ENCODE assay signal across 18 cellular contexts in genomic region chr14:87113286-87113685, GRCh38.
"Had no signal": no experiment of that assay in that cellular context is flagged by ENCODE, and none has a peak within 500 bp of the region (broad histone marks: within the 10 kb centered on the region; RNA-seq: fewer than 3 reads in every experiment).

No MANE protein-coding gene starts in this region.

- H3K4me1 Mint-ChIP-seq: activated naive CD8-positive, alpha-beta T cell treated with anti-CD3 and anti-CD28 coated beads, Interleukin-2, amount 10 ng/mL, durations not matched to agents 7 days and 5 days; central memory CD8-positive, alpha-beta T cell; stimulated activated effector memory CD8-positive, alpha-beta T cell treated with anti-CD3 and anti-CD28 coated beads, Interleukin-12 subunit alpha, Interleukin-12 subunit beta, amount 100 ng/mL, for 72 hours had no signal

- H3K4me3 Mint-ChIP-seq: activated naive CD8-positive, alpha-beta T cell treated with anti-CD3 and anti-CD28 coated beads, Interleukin-2, amount 10 ng/mL, durations not matched to agents 7 days and 5 days; central memory CD8-positive, alpha-beta T cell; stimulated activated effector memory CD8-positive, alpha-beta T cell treated with anti-CD3 and anti-CD28 coated beads, Interleukin-12 subunit alpha, Interleukin-12 subunit beta, amount 100 ng/mL, for 72 hours; T-helper 2 cell treated with Interferon-gamma antibody and Interleukin-4, amounts not matched to agents 5 μg/mL and 100 μg/mL, for 36 hours had no signal

- H3K36me3 Mint-ChIP-seq: activated naive CD8-positive, alpha-beta T cell treated with anti-CD3 and anti-CD28 coated beads, Interleukin-2, amount 10 ng/mL, durations not matched to agents 7 days and 5 days; stimulated activated effector memory CD8-positive, alpha-beta T cell treated with anti-CD3 and anti-CD28 coated beads, Interleukin-12 subunit alpha, Interleukin-12 subunit beta, amount 100 ng/mL, for 72 hours had no signal

- H3K4me1 ChIP-seq: heart left ventricle, pancreas had no signal

- H3K9me3 Mint-ChIP-seq: activated naive CD8-positive, alpha-beta T cell treated with anti-CD3 and anti-CD28 coated beads, Interleukin-2, amount 10 ng/mL, durations not matched to agents 7 days and 5 days had no signal

- H3K4me3 ChIP-seq: heart left ventricle, lung, pancreas, thoracic aorta had no signal

- H3K36me3 ChIP-seq: brain microvascular endothelial cell, heart left ventricle, pancreas, thoracic aorta had no signal

- H3K27me3 ChIP-seq: brain microvascular endothelial cell, heart left ventricle, pancreas had no signal

- H3K9me3 ChIP-seq: heart left ventricle, pancreas, thoracic aorta had no signal

- DNase-seq: activated naive CD4-positive, alpha-beta T cell; activated naive CD8-positive, alpha-beta T cell treated with anti-CD3 and anti-CD28 coated beads, Interleukin-2, amount 10 ng/mL, durations not matched to agents 7 days and 5 days; anterior cingulate cortex; brain microvascular endothelial cell; cortex of kidney; effector CD4-positive, alpha-beta T cell; foreskin melanocyte; heart left ventricle; midbrain; pancreas; stimulated activated CD4-positive, alpha-beta T cell treated with anti-CD3 and anti-CD28 coated beads, Interleukin-12 subunit alpha, Interleukin-12 subunit beta, amount 100 ng/mL, for 4 hours; stimulated activated CD4-positive, alpha-beta T cell treated with anti-CD3 and anti-CD28 coated beads, Interleukin-2, amount 100 ng/mL, for 24 hours had no signal

- H3K27me3 Mint-ChIP-seq: activated naive CD8-positive, alpha-beta T cell treated with anti-CD3 and anti-CD28 coated beads, Interleukin-2, amount 10 ng/mL, durations not matched to agents 7 days and 5 days; central memory CD8-positive, alpha-beta T cell had no signal

- H3K27ac Mint-ChIP-seq: activated naive CD8-positive, alpha-beta T cell treated with anti-CD3 and anti-CD28 coated beads, Interleukin-2, amount 10 ng/mL, durations not matched to agents 7 days and 5 days; stimulated activated effector memory CD8-positive, alpha-beta T cell treated with anti-CD3 and anti-CD28 coated beads, Interleukin-12 subunit alpha, Interleukin-12 subunit beta, amount 100 ng/mL, for 72 hours; T-helper 2 cell treated with Interferon-gamma antibody and Interleukin-4, amounts not matched to agents 5 μg/mL and 100 μg/mL, for 36 hours had no signal

- H3K27ac ChIP-seq: brain microvascular endothelial cell, heart left ventricle, pancreas, thoracic aorta had no signal

- ATAC-seq: activated CD4-positive, CD25-positive, alpha-beta regulatory T cell treated with anti-CD3 and anti-CD28 coated beads, Interleukin-2, amount 50 U/mL, for 24 hours; heart left ventricle; pancreas; stimulated activated effector memory CD8-positive, alpha-beta T cell treated with anti-CD3 and anti-CD28 coated beads, Interleukin-12 subunit alpha, Interleukin-12 subunit beta, amount 100 ng/mL, for 72 hours had no signal
